In the genomic region with DNA sequence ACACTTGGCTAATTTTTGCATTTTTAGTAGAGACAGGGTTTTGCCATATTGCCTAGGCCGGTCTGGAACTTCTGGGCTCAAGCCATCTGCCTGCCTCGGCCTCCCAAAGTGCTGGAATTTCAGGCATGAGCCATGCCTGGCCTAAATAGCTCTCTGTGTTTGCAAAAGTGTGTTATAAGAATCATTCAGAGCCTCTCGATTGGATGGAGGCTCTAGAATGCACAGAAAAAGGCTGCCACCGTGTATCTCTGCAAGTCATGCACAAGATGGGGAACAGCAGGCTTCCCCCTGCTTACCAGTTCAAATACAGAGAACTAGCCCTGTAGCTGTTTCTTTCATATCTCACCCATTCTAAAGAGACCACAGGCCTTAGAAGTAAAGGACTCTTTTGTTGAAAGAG, we compare ENCODE assay signal across 31 cellular contexts. TPM values are rescaled to one million over a fixed set of nuclear protein-coding genes. Genes with fewer than 3 reads are reported as not detected.
"Had no signal": no experiment of that assay in that cellular context is flagged by ENCODE, and none has a peak within 500 bp of the region (broad histone marks: within the 10 kb centered on the region; RNA-seq: fewer than 3 reads in every experiment).

No MANE protein-coding gene starts in this region.

- FAIRE-seq: islet of Langerhans had no signal

- H3K4me1 ChIP-seq: colonic mucosa, prostate gland, spleen, tibial nerve, vagina had no signal

- H3K27ac ChIP-seq: colonic mucosa, epithelial cell of prostate, gastroesophageal sphincter, prostate gland, right atrium auricular region, skin epidermis, spleen, tibial nerve, vagina had no signal

- ATAC-seq: esophagus mucosa; gastroesophageal sphincter; heart left ventricle; left colon; naive thymus-derived CD8-positive, alpha-beta T cell; stimulated activated memory B cell treated with anti-CD40 and anti-IgM and Interleukin-4, amounts not matched to agents 10 μg/mL and 1 μg/mL and 100 μg/mL, for 72 hours had no signal

- H3K36me3 ChIP-seq: colonic mucosa, prostate gland, thoracic aorta had no signal

- DNase-seq: cerebellar nuclear complex; colonic mucosa; effector CD8-positive, alpha-beta T cell; endodermal cell; foreskin fibroblast; heart left ventricle; hippocampal formation; kidney glomerular epithelial cell; left colon; naive thymus-derived CD8-positive, alpha-beta T cell; nephron progenitor cell; nucleus accumbens; spleen; stimulated activated CD4-positive, alpha-beta T cell treated with anti-CD3 and anti-CD28 coated beads, Interleukin-4, amount 100 ng/mL, for 4 hours had no signal

- H3K4me3 ChIP-seq: colonic mucosa, gastroesophageal sphincter, heart left ventricle, prostate gland, right atrium auricular region, skin epidermis, spleen, thoracic aorta, tibial nerve, vagina had no signal

- H3K9me3 ChIP-seq: colonic mucosa, gastroesophageal sphincter, heart left ventricle, prostate gland, right atrium auricular region, spleen, thoracic aorta, tibial nerve, vagina had no signal

- H3K27me3 ChIP-seq: colonic mucosa, gastroesophageal sphincter, heart left ventricle, right atrium auricular region, spleen, tibial nerve, vagina had no signal

RNA-seq across cellular contexts. Expression of a gene that starts 49.9 kb away (rescaled TPM):
- total RNA-seq: colonic mucosa; endodermal cell; esophagus mucosa; gastroesophageal sphincter; heart left ventricle; left colon; lower leg skin; lung microvascular endothelial cell; mesenteric fat pad; myocyte; naive thymus-derived CD8-positive, alpha-beta T cell; osteocyte; right atrium auricular region; spleen; thoracic aorta; tibial nerve; ureter; vagina had no signal
- polyA plus RNA-seq: heart left ventricle; naive thymus-derived CD8-positive, alpha-beta T cell; spleen had no signal
